Comparison of ENCODE assay signal across 13 cellular contexts in genomic region chr17:40515491-40516041, GRCh38. TPM values are rescaled to one million over a fixed set of nuclear protein-coding genes. Genes with fewer than 3 reads are reported as not detected.
DNase-seq lines count a peak whose midpoint lies in the region; ATAC-seq and TF ChIP-seq lines count a peak whose summit lies in the region.
"Had no signal": no experiment of that assay in that cellular context is flagged by ENCODE, and none has a peak within 500 bp of the region (broad histone marks: within the 10 kb centered on the region; RNA-seq: fewer than 3 reads in every experiment).

No MANE protein-coding gene starts in this region.

- H2AFZ ChIP-seq in DND-41 (ENCODE audit: low read depth, low read length), result peak overlapping the region; percentile 11; the same call in 1 of the 2 replicates

- peak overlapping the region; percentile 32; the same call in 1 of the 2 replicates for H3K9ac ChIP-seq in DND-41 (ENCODE audit: low read depth, low read length)

- intact Hi-C loops in spleen (cut with DNase I; ENCODE audit: low total_unique reads), result no loop called here

- TF ChIP-seq CTCF in DND-41 (IDR thresholded peaks at IDR 0.05; ENCODE audit: borderline replicate concordance, extremely low read depth, low read length, poor library complexity, severe bottlenecking) (no peak), RWPE1 (conservative IDR thresholded peaks at IDR 0.05; ENCODE audit: low read depth) (no peak), spleen (IDR thresholded peaks at IDR 0.05 in 8 of 11, conservative IDR thresholded peaks at IDR 0.05 in 3 of 11) (no peak)

- TF ChIP-seq POLR2A in spleen (IDR thresholded peaks at IDR 0.05), result no peak

- WGBS in spleen, 5 donors, result 37 to 54% (median 44%) methylated on average over 11 of the region's 11 CpGs

- H3K36me3 ChIP-seq in DND-41 (ENCODE audit: insufficient read depth, low read length) (no peaks in the 10 kb centered on the region), spleen (no peaks in the 10 kb centered on the region)

- H3K36me3 Mint-ChIP-seq in activated naive CD8-positive, alpha-beta T cell, result no peaks in the 10 kb centered on the region
- H3K36me3 Mint-ChIP-seq: mesothelial cell of epicardium had no signal

- H3K4me3 ChIP-seq in DND-41 (ENCODE audit: low read depth in 1 of 2, low read length in 2 of 2), result no peak overlapping the region
- peak overlapping the region in 1 of 8 donors; percentile 44 for H3K4me3 ChIP-seq in spleen

- H3K27me3 ChIP-seq in DND-41 (ENCODE audit: insufficient read depth, low read length, poor library complexity) (no peaks in the 10 kb centered on the region), spleen (replicated peaks in 1 of 7) (peaks cover 0 to 5% (median 0%) of the 10 kb centered on the region in 7 donors)

- 0 out of 2 replicates have a peak, but pooled peaks cover 2% of the 10 kb centered on the region for H3K79me2 ChIP-seq in DND-41 (ENCODE audit: insufficient read depth, low read length)

- no peaks in the 10 kb centered on the region for H4K20me1 ChIP-seq in DND-41 (ENCODE audit: insufficient read depth, low read length)

- peaks cover 55% of the 10 kb centered on the region for H3K4me1 Mint-ChIP-seq in activated naive CD8-positive, alpha-beta T cell (ENCODE audit: low read depth)

- no peak overlapping the region for H3K27ac Mint-ChIP-seq in activated naive CD8-positive, alpha-beta T cell
- H3K27ac Mint-ChIP-seq: mesothelial cell of epicardium had no signal

- no peaks in the 10 kb centered on the region for H3K9me3 Mint-ChIP-seq in activated naive CD8-positive, alpha-beta T cell (ENCODE audit: low read depth)
- H3K9me3 Mint-ChIP-seq: mesothelial cell of epicardium had no signal

- H3K4me2 ChIP-seq in DND-41 (ENCODE audit: insufficient read depth, low read length), result no peak overlapping the region; the same call in 1 of the 2 replicates

- CTCF ChIA-PET in RWPE1 (lab: Yijun Ruan, JAX), result interaction anchor here (0.5 kb wide), 1 partner anchor 16 kb away, joined by 3 read pairs; no protein-coding TSS in a partner anchor

- H3K27me3 Mint-ChIP-seq in activated naive CD8-positive, alpha-beta T cell, result peaks cover 2% of the 10 kb centered on the region

- ATAC-seq in DND-41 (ENCODE audit: insufficient read depth, low read depth) (peak; percentile 57), GM18861 (IDR thresholded peaks at IDR 0.05; ENCODE audit: unreplicated experiment) (no peak)
- ATAC-seq: activated CD4-positive, CD25-positive, alpha-beta regulatory T cell treated with anti-CD3 and anti-CD28 coated beads, Interleukin-2, amount 50 U/mL, for 24 hours had no signal

- H3K9me3 ChIP-seq in DND-41 (ENCODE audit: insufficient read depth, low read length, severe bottlenecking) (no peaks in the 10 kb centered on the region), spleen (no peaks in the 10 kb centered on the region)

- H3K4me3 Mint-ChIP-seq in activated naive CD8-positive, alpha-beta T cell, result peak overlapping the region; percentile 79
- H3K4me3 Mint-ChIP-seq: mesothelial cell of epicardium had no signal

- POLR2A ChIA-PET in RWPE1 (lab: Yijun Ruan, JAX; ENCODE audit: low non-redundant PET), result no interaction called here

- DNase-seq in DND-41 (peak; percentile 81), RWPE1 (ENCODE audit: low spot score) (no peak), spleen (peak; percentile 77), NCI-H128 (lab: John Stamatoyannopoulos, UW; ENCODE audit: unreplicated experiment) (no peak), NOMO-1 treated with dmso at 0.1 percent for 144 hours (lab: John Stamatoyannopoulos, UW; ENCODE audit: unreplicated experiment) (no peak), iPS-NIHi7 (ENCODE audit: extremely low spot score) (no peak)
- DNase-seq: hypothalamus, SIG-M5 had no signal

- H3K4me1 ChIP-seq in DND-41 (ENCODE audit: insufficient read depth, low read length) (peaks cover 57% of the 10 kb centered on the region), spleen (peaks cover 25 to 62% (median 39%) of the 10 kb centered on the region in 6 donors)

- H3K27ac ChIP-seq in DND-41 (ENCODE audit: low read length) (peak overlapping the region; percentile 99), RWPE1 (peak overlapping the region; percentile 99), spleen (no peak overlapping the region)

RNA-seq across cellular contexts. Expression of gene TNS4, which starts 14.1 kb away (rescaled TPM):
- 1 to 10 TPM in 1 of 7 donors, under 1 TPM in 5, not detected in 1; 0.14 to 1.3 (median 0.41) TPM for total RNA-seq in spleen
- polyA plus RNA-seq in spleen, result under 1 TPM; 0.15 to 0.45 (median 0.21) TPM
- total RNA-seq: endothelial cell of umbilical vein, mesothelial cell of epicardium had no signal
- polyA plus RNA-seq: endothelial cell of umbilical vein had no signal

RNA-seq across cellular contexts. Expression of gene CCR7, which starts 49.7 kb away (rescaled TPM):
- total RNA-seq in spleen, result 10 to 100 TPM; 31.9 to 77.4 (median 49.9) TPM
- polyA plus RNA-seq in spleen, result 10 to 100 TPM; 29.0 to 79.1 (median 63.5) TPM
- total RNA-seq: endothelial cell of umbilical vein had no signal

Comparison
In these comparisons a context has a peak if more than half of its experiments do, and no peak if none do; other contexts are left out.
1. DNase-seq: peak in DND-41 (single experiment) and spleen (single experiment); none in RWPE1 (single experiment), NCI-H128 (single experiment), NOMO-1 treated with dmso at 0.1 percent for 144 hours (single experiment) and iPS-NIHi7 (single experiment).
2. H3K27ac ChIP-seq: peak in DND-41 (single experiment) and RWPE1 (single experiment); none in spleen (0 of 8).